In genomic region chr10:70599319-70599718, GRCh38 we compare ENCODE assay signal across 20 cellular contexts. TPM values are rescaled to one million over a fixed set of nuclear protein-coding genes. Genes with fewer than 3 reads are reported as not detected.
DNase-seq lines count a peak whose midpoint lies in the region; ATAC-seq lines count a peak whose summit lies in the region.
"Had no signal": no experiment of that assay in that cellular context is flagged by ENCODE, and none has a peak within 500 bp of the region (broad histone marks: within the 10 kb centered on the region; RNA-seq: fewer than 3 reads in every experiment).

No MANE protein-coding gene starts in this region.

- ATAC-seq in stimulated activated naive CD8-positive, alpha-beta T cell treated with anti-CD3 and anti-CD28 coated beads, Interleukin-15, Interleukin-2, amounts not matched to agents 100 U/mL and 50 U/mL, for 24 hours = no peak
- ATAC-seq: PC-3 had no signal

- peak overlapping the region; percentile 57 for H3K4me3 ChIP-seq in mononuclear cell (ENCODE audit: low read length)

- H3K9me3 Mint-ChIP-seq in T-helper 1 cell treated with Interleukin-12 subunit alpha and Interleukin-12 subunit beta and Interleukin-4 antibody, amounts not matched to agents 30 μg/mL and 1 μg/mL, for 36 hours = no peaks in the 10 kb centered on the region
- no peaks in the 10 kb centered on the region for H3K9me3 Mint-ChIP-seq in stimulated activated naive CD8-positive, alpha-beta T cell treated with anti-CD3 and anti-CD28 coated beads, Interleukin-15, Interleukin-2, amounts not matched to agents 100 ng/mL and 50 ng/mL, for 24 hours

- no peak for DNase-seq in T-helper 1 cell
- no peak for DNase-seq in stimulated activated naive CD8-positive, alpha-beta T cell treated with anti-CD3 and anti-CD28 coated beads, Interleukin-15, Interleukin-2, amounts not matched to agents 100 U/mL and 50 U/mL, for 24 hours
- DNase-seq in AML-193 (lab: John Stamatoyannopoulos, UW) = no peak
- no peak for DNase-seq in MV-4-11 (lab: John Stamatoyannopoulos, UW)
- no peak for DNase-seq in HK-2 (ENCODE audit: unreplicated experiment)
- DNase-seq: BE2C; DND-41; H9; IMR-90; Kasumi-1; NCI-H1417 treated with DMSO at 0.1 percent for 48 hours; NCI-H1930; NCI-H446; NCI-H69; NK-92 treated with Interleukin-12 subunit alpha and Interleukin-12 subunit beta, amount 100 ng/mL, for 24 hours; PC-3 had no signal

- peaks cover 37% of the 10 kb centered on the region for H3K4me1 ChIP-seq in mononuclear cell (ENCODE audit: insufficient read depth, low read length)

- no peaks in the 10 kb centered on the region for H3K27me3 Mint-ChIP-seq in T-helper 1 cell treated with Interleukin-12 subunit alpha and Interleukin-12 subunit beta and Interleukin-4 antibody, amounts not matched to agents 30 μg/mL and 1 μg/mL, for 36 hours (ENCODE audit: low read depth)
- no peaks in the 10 kb centered on the region for H3K27me3 Mint-ChIP-seq in stimulated activated naive CD8-positive, alpha-beta T cell treated with anti-CD3 and anti-CD28 coated beads, Interleukin-15, Interleukin-2, amounts not matched to agents 100 ng/mL and 50 ng/mL, for 24 hours

- no peaks in the 10 kb centered on the region for H3K9me3 ChIP-seq in mononuclear cell (ENCODE audit: low read depth, low read length)
- H3K9me3 ChIP-seq: BE2C had no signal

- no peaks in the 10 kb centered on the region for H3K27me3 ChIP-seq in mononuclear cell (ENCODE audit: insufficient read depth, low read length)
- H3K27me3 ChIP-seq: BE2C had no signal

- H3K27ac Mint-ChIP-seq in T-helper 1 cell treated with Interleukin-12 subunit alpha and Interleukin-12 subunit beta and Interleukin-4 antibody, amounts not matched to agents 30 μg/mL and 1 μg/mL, for 36 hours = no peak overlapping the region
- H3K27ac Mint-ChIP-seq in stimulated activated naive CD8-positive, alpha-beta T cell treated with anti-CD3 and anti-CD28 coated beads, Interleukin-15, Interleukin-2, amounts not matched to agents 100 ng/mL and 50 ng/mL, for 24 hours = peak overlapping the region; percentile 84

- H3K4me3 Mint-ChIP-seq in T-helper 1 cell treated with Interleukin-12 subunit alpha and Interleukin-12 subunit beta and Interleukin-4 antibody, amounts not matched to agents 30 μg/mL and 1 μg/mL, for 36 hours = peak overlapping the region; percentile 28
- H3K4me3 Mint-ChIP-seq in stimulated activated naive CD8-positive, alpha-beta T cell treated with anti-CD3 and anti-CD28 coated beads, Interleukin-15, Interleukin-2, amounts not matched to agents 100 ng/mL and 50 ng/mL, for 24 hours = peak overlapping the region; percentile 91
- H3K4me3 Mint-ChIP-seq: H9 had no signal

- H3K4me1 Mint-ChIP-seq in T-helper 1 cell treated with Interleukin-12 subunit alpha and Interleukin-12 subunit beta and Interleukin-4 antibody, amounts not matched to agents 30 μg/mL and 1 μg/mL, for 36 hours (ENCODE audit: low read depth) = peaks cover 34% of the 10 kb centered on the region
- peaks cover 72% of the 10 kb centered on the region for H3K4me1 Mint-ChIP-seq in stimulated activated naive CD8-positive, alpha-beta T cell treated with anti-CD3 and anti-CD28 coated beads, Interleukin-15, Interleukin-2, amounts not matched to agents 100 ng/mL and 50 ng/mL, for 24 hours (ENCODE audit: low read depth)

- peaks cover 34% of the 10 kb centered on the region for H3K36me3 Mint-ChIP-seq in T-helper 1 cell treated with Interleukin-12 subunit alpha and Interleukin-12 subunit beta and Interleukin-4 antibody, amounts not matched to agents 30 μg/mL and 1 μg/mL, for 36 hours (ENCODE audit: low read depth)
- H3K36me3 Mint-ChIP-seq in stimulated activated naive CD8-positive, alpha-beta T cell treated with anti-CD3 and anti-CD28 coated beads, Interleukin-15, Interleukin-2, amounts not matched to agents 100 ng/mL and 50 ng/mL, for 24 hours (ENCODE audit: low read depth) = peaks cover 57% of the 10 kb centered on the region

RNA-seq across cellular contexts. Expression of gene PRF1, which starts 3.2 kb away (rescaled TPM):
- 60.4 TPM for total RNA-seq in mononuclear cell
- total RNA-seq: H9, HT1080, IMR-90, PC-3 had no signal
